1 cellular context compared by ENCODE assay signal in genomic region chr3:33076952-33077351, GRCh38.
TF ChIP-seq lines count a peak whose summit lies in the region.

No MANE protein-coding gene starts in this region.

TF ChIP-seq in GM23338, 12 proteins besides CTCF, POLR2A, EP300 and RAD21 (continued from another document):
- TF ChIP-seq, protein P1, sequence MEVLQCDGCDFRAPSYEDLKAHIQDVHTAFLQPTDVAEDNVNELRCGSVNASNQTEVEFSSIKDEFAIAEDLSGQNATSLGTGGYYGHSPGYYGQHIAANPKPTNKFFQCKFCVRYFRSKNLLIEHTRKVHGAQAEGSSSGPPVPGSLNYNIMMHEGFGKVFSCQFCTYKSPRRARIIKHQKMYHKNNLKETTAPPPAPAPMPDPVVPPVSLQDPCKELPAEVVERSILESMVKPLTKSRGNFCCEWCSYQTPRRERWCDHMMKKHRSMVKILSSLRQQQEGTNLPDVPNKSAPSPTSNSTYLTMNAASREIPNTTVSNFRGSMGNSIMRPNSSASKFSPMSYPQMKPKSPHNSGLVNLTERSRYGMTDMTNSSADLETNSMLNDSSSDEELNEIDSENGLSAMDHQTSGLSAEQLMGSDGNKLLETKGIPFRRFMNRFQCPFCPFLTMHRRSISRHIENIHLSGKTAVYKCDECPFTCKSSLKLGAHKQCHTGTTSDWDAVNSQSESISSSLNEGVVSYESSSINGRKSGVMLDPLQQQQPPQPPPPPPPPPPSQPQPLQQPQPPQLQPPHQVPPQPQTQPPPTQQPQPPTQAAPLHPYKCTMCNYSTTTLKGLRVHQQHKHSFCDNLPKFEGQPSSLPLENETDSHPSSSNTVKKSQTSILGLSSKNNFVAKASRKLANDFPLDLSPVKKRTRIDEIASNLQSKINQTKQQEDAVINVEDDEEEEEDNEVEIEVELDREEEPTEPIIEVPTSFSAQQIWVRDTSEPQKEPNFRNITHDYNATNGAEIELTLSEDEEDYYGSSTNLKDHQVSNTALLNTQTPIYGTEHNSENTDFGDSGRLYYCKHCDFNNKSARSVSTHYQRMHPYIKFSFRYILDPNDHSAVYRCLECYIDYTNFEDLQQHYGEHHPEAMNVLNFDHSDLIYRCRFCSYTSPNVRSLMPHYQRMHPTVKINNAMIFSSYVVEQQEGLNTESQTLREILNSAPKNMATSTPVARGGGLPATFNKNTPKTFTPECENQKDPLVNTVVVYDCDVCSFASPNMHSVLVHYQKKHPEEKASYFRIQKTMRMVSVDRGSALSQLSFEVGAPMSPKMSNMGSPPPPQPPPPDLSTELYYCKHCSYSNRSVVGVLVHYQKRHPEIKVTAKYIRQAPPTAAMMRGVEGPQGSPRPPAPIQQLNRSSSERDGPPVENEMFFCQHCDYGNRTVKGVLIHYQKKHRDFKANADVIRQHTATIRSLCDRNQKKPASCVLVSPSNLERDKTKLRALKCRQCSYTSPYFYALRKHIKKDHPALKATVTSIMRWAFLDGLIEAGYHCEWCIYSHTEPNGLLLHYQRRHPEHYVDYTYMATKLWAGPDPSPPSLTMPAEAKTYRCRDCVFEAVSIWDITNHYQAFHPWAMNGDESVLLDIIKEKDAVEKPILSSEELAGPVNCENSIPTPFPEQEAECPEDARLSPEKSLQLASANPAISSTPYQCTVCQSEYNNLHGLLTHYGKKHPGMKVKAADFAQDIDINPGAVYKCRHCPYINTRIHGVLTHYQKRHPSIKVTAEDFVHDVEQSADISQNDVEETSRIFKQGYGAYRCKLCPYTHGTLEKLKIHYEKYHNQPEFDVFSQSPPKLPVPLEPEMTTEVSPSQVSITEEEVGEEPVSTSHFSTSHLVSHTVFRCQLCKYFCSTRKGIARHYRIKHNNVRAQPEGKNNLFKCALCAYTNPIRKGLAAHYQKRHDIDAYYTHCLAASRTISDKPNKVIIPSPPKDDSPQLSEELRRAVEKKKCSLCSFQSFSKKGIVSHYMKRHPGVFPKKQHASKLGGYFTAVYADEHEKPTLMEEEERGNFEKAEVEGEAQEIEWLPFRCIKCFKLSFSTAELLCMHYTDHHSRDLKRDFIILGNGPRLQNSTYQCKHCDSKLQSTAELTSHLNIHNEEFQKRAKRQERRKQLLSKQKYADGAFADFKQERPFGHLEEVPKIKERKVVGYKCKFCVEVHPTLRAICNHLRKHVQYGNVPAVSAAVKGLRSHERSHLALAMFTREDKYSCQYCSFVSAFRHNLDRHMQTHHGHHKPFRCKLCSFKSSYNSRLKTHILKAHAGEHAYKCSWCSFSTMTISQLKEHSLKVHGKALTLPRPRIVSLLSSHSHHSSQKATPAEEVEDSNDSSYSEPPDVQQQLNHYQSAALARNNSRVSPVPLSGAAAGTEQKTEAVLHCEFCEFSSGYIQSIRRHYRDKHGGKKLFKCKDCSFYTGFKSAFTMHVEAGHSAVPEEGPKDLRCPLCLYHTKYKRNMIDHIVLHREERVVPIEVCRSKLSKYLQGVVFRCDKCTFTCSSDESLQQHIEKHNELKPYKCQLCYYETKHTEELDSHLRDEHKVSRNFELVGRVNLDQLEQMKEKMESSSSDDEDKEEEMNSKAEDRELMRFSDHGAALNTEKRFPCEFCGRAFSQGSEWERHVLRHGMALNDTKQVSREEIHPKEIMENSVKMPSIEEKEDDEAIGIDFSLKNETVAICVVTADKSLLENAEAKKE (CRISPR knock-in tag; IDR thresholded peaks at IDR 0.05), result no peak
- no peak for TF ChIP-seq ZNF114 (CRISPR knock-in tag; IDR thresholded peaks at IDR 0.05)
